ENCODE assay signal across 17 cellular contexts in genomic region chr1:12587981-12588620, GRCh38. TPM values are rescaled to one million over a fixed set of nuclear protein-coding genes. Genes with fewer than 3 reads are reported as not detected.
A peak's percentile ranks its signal among the peaks of the same experiment; 100 is the strongest.
DNase-seq lines count a peak whose midpoint lies in the region; TF ChIP-seq lines count a peak whose summit lies in the region.
"Had no signal": no experiment of that assay in that cellular context is flagged by ENCODE, and none has a peak within 500 bp of the region (broad histone marks: within the 10 kb centered on the region; RNA-seq: fewer than 3 reads in every experiment).

No MANE protein-coding gene starts in this region.

- DNase-seq in activated T-cell treated with anti-CD3 and anti-CD28 coated beads, Interleukin-2, amount 50 U/mL, for 24 hours = no peak
- no peak for DNase-seq in activated T-cell treated with anti-CD3 and anti-CD28 coated beads, Interleukin-2, amount 50 U/mL, for 48 hours
- peak; percentile 46 for DNase-seq in SJCRH30
- no peak for DNase-seq in esophagus muscularis mucosa (ENCODE audit: extremely low spot score)
- no peak for DNase-seq in foreskin fibroblast
- DNase-seq in NCI-H82 (lab: John Stamatoyannopoulos, UW) = no peak
- no peak for DNase-seq in stimulated activated CD8-positive, alpha-beta memory T cell treated with anti-CD3 and anti-CD28 coated beads, Interleukin-4, amount 100 ng/mL, for 48 hours
- DNase-seq: activated CD4-positive, alpha-beta T cell treated with anti-CD3 and anti-CD28 coated beads, Interleukin-2, amount 50 U/mL, for 48 hours; activated naive CD4-positive, alpha-beta T cell treated with anti-CD3 and anti-CD28 coated beads for 36 hours; DND-41; NCI-H2081; uterus had no signal

- H3K4me3 ChIP-seq in SJCRH30 (no peak overlapping the region), esophagus muscularis mucosa (no peak overlapping the region), subcutaneous abdominal adipose tissue (ENCODE audit: low read depth in 1 of 5, low read length in 5 of 5) (no peak overlapping the region), foreskin fibroblast (ENCODE audit: low read depth in 1 of 2, low read length in 2 of 2) (no peak overlapping the region)
- H3K4me3 ChIP-seq: uterus had no signal

- intact Hi-C loops in esophagus muscularis mucosa (cut with DNase I) = no loop called here

- TF ChIP-seq POLR2A in esophagus muscularis mucosa (IDR thresholded peaks at IDR 0.05; ENCODE audit: low read depth) = no peak

- no peak overlapping the region for H3K4me3 Mint-ChIP-seq in activated T-cell treated with anti-CD3 and anti-CD28 coated beads, Interleukin-2, amount 50 U/mL, for 24 hours
- H3K4me3 Mint-ChIP-seq: activated naive CD4-positive, alpha-beta T cell treated with anti-CD3 and anti-CD28 coated beads for 36 hours; T-helper 2 cell treated with Interferon-gamma antibody and Interleukin-4, amounts not matched to agents 5 μg/mL and 100 μg/mL, for 36 hours had no signal

- H3K27me3 Mint-ChIP-seq in activated T-cell treated with anti-CD3 and anti-CD28 coated beads, Interleukin-2, amount 50 U/mL, for 24 hours = no peaks in the 10 kb centered on the region

- H3K9me3 ChIP-seq in SJCRH30 (replicated peaks) (no peaks in the 10 kb centered on the region), esophagus muscularis mucosa (no peaks in the 10 kb centered on the region), subcutaneous abdominal adipose tissue (ENCODE audit: control insufficient read depth in 5 of 5, low read length in 5 of 5) (no peaks in the 10 kb centered on the region)
- H3K9me3 ChIP-seq: uterus had no signal

- peaks cover 44% of the 10 kb centered on the region for H3K36me3 Mint-ChIP-seq in activated T-cell treated with anti-CD3 and anti-CD28 coated beads, Interleukin-2, amount 50 U/mL, for 24 hours (ENCODE audit: low read depth)

- H3K36me3 ChIP-seq in SJCRH30 (no peaks in the 10 kb centered on the region), esophagus muscularis mucosa (peaks cover 0 to 33% (median 12%) of the 10 kb centered on the region in 4 donors), subcutaneous abdominal adipose tissue (ENCODE audit: control insufficient read depth in 5 of 5, insufficient read depth in 5 of 5, low read length in 5 of 5) (peaks cover 0 to 58% (median 40%) of the 10 kb centered on the region in 5 donors)
- H3K36me3 ChIP-seq: uterus had no signal

- no peaks in the 10 kb centered on the region for H3K9me3 Mint-ChIP-seq in activated T-cell treated with anti-CD3 and anti-CD28 coated beads, Interleukin-2, amount 50 U/mL, for 24 hours
- H3K9me3 Mint-ChIP-seq: activated naive CD4-positive, alpha-beta T cell treated with anti-CD3 and anti-CD28 coated beads for 36 hours; T-helper 2 cell treated with Interferon-gamma antibody and Interleukin-4, amounts not matched to agents 5 μg/mL and 100 μg/mL, for 36 hours had no signal

- H3K27ac ChIP-seq in SJCRH30 = no peak overlapping the region
- H3K27ac ChIP-seq in esophagus muscularis mucosa (replicated peaks in 1 of 4) = peak overlapping the region in 3 of 4 donors; percentile 23 to 93 (median 46)
- peak overlapping the region; percentile 95 for H3K27ac ChIP-seq in subcutaneous abdominal adipose tissue (ENCODE audit: low read depth, low read length)
- H3K27ac ChIP-seq: uterus had no signal

- H3K4me1 ChIP-seq in SJCRH30 (peaks cover 18% of the 10 kb centered on the region), esophagus muscularis mucosa (peaks cover 47 to 91% (median 73%) of the 10 kb centered on the region in 4 donors), subcutaneous abdominal adipose tissue (ENCODE audit: control insufficient read depth in 5 of 5, insufficient read depth in 5 of 5, low read length in 5 of 5) (peaks cover 9 to 60% (median 51%) of the 10 kb centered on the region in 5 donors)

- no peaks in the 10 kb centered on the region for H3K27me3 ChIP-seq in SJCRH30
- H3K27me3 ChIP-seq in esophagus muscularis mucosa = no peaks in the 10 kb centered on the region
- H3K27me3 ChIP-seq in subcutaneous abdominal adipose tissue (ENCODE audit: control insufficient read depth in 5 of 5, insufficient read depth in 4 of 5, low read length in 5 of 5) = no peaks in the 10 kb centered on the region
- H3K27me3 ChIP-seq: uterus had no signal

- TF ChIP-seq EP300 in esophagus muscularis mucosa (IDR thresholded peaks at IDR 0.05) = no peak

- H3K27ac Mint-ChIP-seq in activated T-cell treated with anti-CD3 and anti-CD28 coated beads, Interleukin-2, amount 50 U/mL, for 24 hours = peak overlapping the region; percentile 26
- H3K27ac Mint-ChIP-seq: activated naive CD4-positive, alpha-beta T cell treated with anti-CD3 and anti-CD28 coated beads for 36 hours; T-helper 2 cell treated with Interferon-gamma antibody and Interleukin-4, amounts not matched to agents 5 μg/mL and 100 μg/mL, for 36 hours had no signal

- H3K4me1 Mint-ChIP-seq in activated T-cell treated with anti-CD3 and anti-CD28 coated beads, Interleukin-2, amount 50 U/mL, for 24 hours (ENCODE audit: low read depth) = peaks cover 16% of the 10 kb centered on the region

- TF ChIP-seq CTCF in esophagus muscularis mucosa (IDR thresholded peaks at IDR 0.05) (no peak), foreskin fibroblast (IDR thresholded peaks at IDR 0.05; ENCODE audit: low read depth, low read length) (no peak)

- WGBS in esophagus muscularis mucosa = 88% methylated on average over 7 of the region's 7 CpGs

- peak overlapping the region in 1 of 5 donors; percentile 12 for H3K9ac ChIP-seq in subcutaneous abdominal adipose tissue (ENCODE audit: low read length in 5 of 5)

RNA-seq across cellular contexts. Expression of gene DHRS3, which starts 29.9 kb away (rescaled TPM):
- total RNA-seq in SJCRH30 (2014; rRNA removed; shearing (Covaris generic)) = 2.6 and 3.5 TPM in 2 replicates
- total RNA-seq in esophagus muscularis mucosa = 100 to 1,000 TPM; 130 to 237 (median 200) TPM

RNA-seq across cellular contexts. Expression of gene AADACL4, which starts 55.8 kb away (rescaled TPM):
- not detected in 2 replicates for total RNA-seq in SJCRH30 (2014; rRNA removed; shearing (Covaris generic))
- total RNA-seq in esophagus muscularis mucosa = not detected
- total RNA-seq: activated naive CD4-positive, alpha-beta T cell treated with anti-CD3 and anti-CD28 coated beads for 36 hours; chondrocyte; fibroblast of lung; mononuclear cell had no signal

Comparison
In these comparisons a context has a peak if more than half of its experiments do, and no peak if none do; other contexts are left out.
1. DNase-seq: peak in SJCRH30 (2 of 2); none in activated T-cell treated with anti-CD3 and anti-CD28 coated beads, Interleukin-2, amount 50 U/mL, for 24 hours (single experiment), activated T-cell treated with anti-CD3 and anti-CD28 coated beads, Interleukin-2, amount 50 U/mL, for 48 hours (0 of 2), esophagus muscularis mucosa (single experiment), foreskin fibroblast (0 of 2), NCI-H82 (single experiment) and stimulated activated CD8-positive, alpha-beta memory T cell treated with anti-CD3 and anti-CD28 coated beads, Interleukin-4, amount 100 ng/mL, for 48 hours (single experiment).
2. RNA of gene DHRS3, which starts 29.9 kb away (total RNA-seq): 130 to 237 TPM in esophagus muscularis mucosa; 2.6 to 3.5 TPM in SJCRH30; every median in the first group is over 10 times any median in the second.